Comparison of ENCODE assay signal across 10 cellular contexts in genomic region chr1:84998642-84999280, GRCh38. TPM values are rescaled to one million over a fixed set of nuclear protein-coding genes. Genes with fewer than 3 reads are reported as not detected.
A peak's percentile ranks its signal among the peaks of the same experiment; 100 is the strongest.
DNase-seq lines count a peak whose midpoint lies in the region; ATAC-seq, FAIRE-seq and TF ChIP-seq lines count a peak whose summit lies in the region.
"Had no signal": no experiment of that assay in that cellular context is flagged by ENCODE, and none has a peak within 500 bp of the region (broad histone marks: within the 10 kb centered on the region; RNA-seq: fewer than 3 reads in every experiment).

No MANE protein-coding gene starts in this region.

- H4K5ac ChIP-seq in H1 (ENCODE audit: insufficient read length, low read depth, low read length): no peak overlapping the region

- H3K9ac ChIP-seq in H1 (replicated peaks in 1 of 4; ENCODE audit: extremely low read depth in 1 of 4, low read depth in 3 of 4, low read length in 3 of 4): no peak overlapping the region

- H2BK12ac ChIP-seq in H1 (ENCODE audit: low read depth, low read length): no peak overlapping the region

- CTCF ChIA-PET in activated B cell treated with CpG ODN at 0.5 μM for 24 hours (lab: Charles Lee): interaction anchor here (1.0 to 1.3 kb wide), 3 partner anchors 29 to 63 kb away, joined by 3 to 10 read pairs (median 9); no protein-coding TSS in a partner anchor
- CTCF ChIA-PET in H1 (lab: Charles Lee; ENCODE audit: partially characterized antibody): no interaction called here

- 46% methylated on average over 14 of the region's 14 CpGs; no CpG with 5 or more reads in 1 of the 2 experiments for WGBS in H1 (ENCODE audit: extremely low coverage in 1 of 2, insufficient coverage in 1 of 2, insufficient read length in 1 of 2, insufficient replicate concordance in 2 of 2, low coverage in 1 of 2, low lambda C conversion rate in 2 of 2, missing lambda C conversion rate in 1 of 2), 2 experiments

- H3K4me2 ChIP-seq in H1 (ENCODE audit: insufficient read depth in 1 of 2, low read depth in 2 of 2, low read length in 2 of 2): peak overlapping the region; percentile 73 to 84

- H3K23ac ChIP-seq in H1 (ENCODE audit: insufficient read length): no peak overlapping the region

- TF ChIP-seq RAD21 in H1 (IDR thresholded peaks at IDR 0.05 in 1 of 2, conservative IDR thresholded peaks at IDR 0.05 in 1 of 2; ENCODE audit: low read depth in 2 of 2, low read length in 2 of 2): no peak

- no peak for DNase-seq in activated B cell treated with CpG ODN at 0.5 μM for 24 hours
- DNase-seq in H1 (ENCODE audit: low read depth in 1 of 2, low spot score in 2 of 2): no peak
- DNase-seq in stimulated activated CD8-positive, alpha-beta memory T cell treated with anti-CD3 and anti-CD28 coated beads, Interleukin-12 subunit alpha, Interleukin-12 subunit beta, amount 100 ng/mL, for 24 hours (ENCODE audit: extremely low read depth): peak; percentile 31
- DNase-seq in GM19238 (ENCODE audit: insufficient read length, low spot score): no peak
- no peak for DNase-seq in NCI-H2029 treated with DMSO at 0.1 percent for 48 hours (lab: John Stamatoyannopoulos, UW)
- no peak for DNase-seq in HT-29 (ENCODE audit: low spot score)

- no peak for TF ChIP-seq CTCF in activated B cell treated with CpG ODN at 0.5 μM for 24 hours (IDR thresholded peaks at IDR 0.05)
- TF ChIP-seq CTCF in H1 (IDR thresholded peaks at IDR 0.05; ENCODE audit: control extremely low read depth in 1 of 3, insufficient read depth in 1 of 3, low read depth in 1 of 3, low read length in 3 of 3): no peak

- peaks cover 10% of the 10 kb centered on the region for H3K27me3 Mint-ChIP-seq in activated B cell treated with CpG ODN at 0.5 μM for 24 hours

- ATAC-seq in HG02642 (IDR thresholded peaks at IDR 0.05; ENCODE audit: poor library complexity, unreplicated experiment): peak; percentile 43
- peak; percentile 19 for ATAC-seq in activated B cell treated with CpG ODN at 0.5 μM for 24 hours (ENCODE audit: low read depth)

- no peaks in the 10 kb centered on the region for H3K79me2 ChIP-seq in ACC112 (ENCODE audit: control insufficient read depth, insufficient read depth, low read length, unreplicated experiment)
- H3K79me2 ChIP-seq in H1 (ENCODE audit: control insufficient read depth in 1 of 2, insufficient read depth in 2 of 2, low read length in 2 of 2): no peaks in the 10 kb centered on the region

- no peak for TF ChIP-seq POLR2A in H1 (IDR thresholded peaks at IDR 0.05; ENCODE audit: control extremely low read depth in 1 of 2, low read depth in 2 of 2, low read length in 2 of 2)

- no peak for TF ChIP-seq EP300 in H1 (IDR thresholded peaks at IDR 0.05; ENCODE audit: borderline replicate concordance in 1 of 2, low read depth in 2 of 2, low read length in 2 of 2)

- no peak overlapping the region for H3K14ac ChIP-seq in H1 (ENCODE audit: insufficient read length)

- H3K4me3 Mint-ChIP-seq in activated B cell treated with CpG ODN at 0.5 μM for 24 hours: peak overlapping the region; percentile 85

- no peak overlapping the region for H4K8ac ChIP-seq in H1 (ENCODE audit: extremely low read depth, insufficient read depth, low read length)

- H3K4me3 ChIP-seq in ACC112 (ENCODE audit: low read depth, low read length): peak overlapping the region; percentile 77
- peak overlapping the region; percentile 37 to 64 (median 52); a peak in 7 of 8 replicates for H3K4me3 ChIP-seq in H1 (ENCODE audit: extremely low read depth in 1 of 4, insufficient read depth in 2 of 4, low read depth in 3 of 4, low read length in 4 of 4)

- H3K36me3 ChIP-seq in ACC112 (ENCODE audit: insufficient read depth, low read length) (no peaks in the 10 kb centered on the region), H1 (ENCODE audit: control insufficient read depth in 2 of 4, insufficient read depth in 4 of 4, low read length in 3 of 4) (no peaks in the 10 kb centered on the region)
- H3K36me3 ChIP-seq: upper lobe of left lung had no signal

- H3K36me3 Mint-ChIP-seq in activated B cell treated with CpG ODN at 0.5 μM for 24 hours (ENCODE audit: low read depth): peaks cover 14% of the 10 kb centered on the region

- peaks cover 0 to 3% of the 10 kb centered on the region in 2 experiments for H4K20me1 ChIP-seq in H1 (replicated peaks in 1 of 2; ENCODE audit: control insufficient read depth in 1 of 2, insufficient read depth in 2 of 2, low read length in 2 of 2)

- peaks cover 12% of the 10 kb centered on the region for H3K23me2 ChIP-seq in H1 (ENCODE audit: low read depth, low read length)

- H2BK120ac ChIP-seq in H1 (replicated peaks; ENCODE audit: low read depth, low read length): no peak overlapping the region

- peak overlapping the region; percentile 70 for H3K27ac Mint-ChIP-seq in activated B cell treated with CpG ODN at 0.5 μM for 24 hours

- H3K27me3 ChIP-seq in ACC112 (ENCODE audit: insufficient read depth, low read length) (peaks cover 64% of the 10 kb centered on the region), H1 (replicated peaks in 1 of 4; ENCODE audit: control insufficient read depth in 3 of 4, extremely low read depth in 1 of 4, insufficient read depth in 3 of 4, low read length in 3 of 4) (peaks cover 19 to 43% (median 32%) of the 10 kb centered on the region in 4 experiments)

- FAIRE-seq in H1 (lab: Jason Lieb, UNC): no peak
- FAIRE-seq: G401.6 had no signal

- peaks cover 50% of the 10 kb centered on the region for H3K4me1 Mint-ChIP-seq in activated B cell treated with CpG ODN at 0.5 μM for 24 hours

- no peak overlapping the region for H3K18ac ChIP-seq in H1 (ENCODE audit: extremely low read depth, low read length)

- H2BK20ac ChIP-seq in H1 (ENCODE audit: low read length): no peak overlapping the region

- H3K9me3 ChIP-seq in H1 (ENCODE audit: insufficient read depth in 2 of 2, low read depth in 1 of 2, low read length in 1 of 2): no peaks in the 10 kb centered on the region
- H3K9me3 ChIP-seq: upper lobe of left lung had no signal

- peaks cover 5% of the 10 kb centered on the region for H3K4me1 ChIP-seq in ACC112 (ENCODE audit: control insufficient read depth, insufficient read depth, low read length, unreplicated experiment)
- peaks cover 0 to 2% (median 0%) of the 10 kb centered on the region in 4 experiments; a peak in 2 of 7 replicates for H3K4me1 ChIP-seq in H1 (replicated peaks in 1 of 4; ENCODE audit: control insufficient read depth in 3 of 4, insufficient read depth in 4 of 4, low read length in 3 of 4)

- H3K56ac ChIP-seq in H1 (replicated peaks; ENCODE audit: insufficient read length, low read depth, low read length): no peak overlapping the region

- no peak overlapping the region for H2BK15ac ChIP-seq in H1 (ENCODE audit: low read length)

- H3K79me1 ChIP-seq in H1 (ENCODE audit: low read depth, low read length): no peaks in the 10 kb centered on the region

- H3K4ac ChIP-seq in H1 (replicated peaks; ENCODE audit: insufficient read length, low read depth, low read length): no peak overlapping the region

- POLR2A ChIA-PET in activated B cell treated with CpG ODN at 0.5 μM for 24 hours (lab: Charles Lee) (interaction anchor here (0.7 to 1.1 kb wide), 4 partner anchors 28 to 1706 kb away, joined by 3 to 4 read pairs (median 3); partner anchors contain the start of genes C1orf52 and SH3GLB1), H1 (lab: Charles Lee; ENCODE audit: partially characterized antibody) (no interaction called here)

- H2AK5ac ChIP-seq in H1 (ENCODE audit: low read depth, low read length): no peak overlapping the region

- peaks cover 1% of the 10 kb centered on the region for H3K9me3 Mint-ChIP-seq in activated B cell treated with CpG ODN at 0.5 μM for 24 hours

- no peak overlapping the region for H2BK5ac ChIP-seq in H1 (ENCODE audit: low read depth, low read length)

- no peak overlapping the region for H3K27ac ChIP-seq in ACC112 (ENCODE audit: low read depth, low read length)
- no peak overlapping the region for H3K27ac ChIP-seq in H1 (ENCODE audit: low read depth, low read length)
- H3K27ac ChIP-seq: upper lobe of left lung had no signal

- no peak overlapping the region for H2AFZ ChIP-seq in ACC112 (ENCODE audit: low read length, unreplicated experiment)
- H2AFZ ChIP-seq in H1 (ENCODE audit: low read length): no peak overlapping the region

- intact Hi-C loops in activated B cell treated with CpG ODN at 0.5 μM for 24 hours (cut with micrococcal nuclease): loop anchor here (5.0 to 10.0 kb wide), 2 partner anchors 494 to 1619 kb away; partner anchors contain the start of genes GNG5 and SPATA1

- H4K91ac ChIP-seq in H1 (replicated peaks; ENCODE audit: insufficient read length, low read length): no peak overlapping the region

TF ChIP-seq in H1, 55 proteins besides CTCF, POLR2A, EP300 and RAD21:
- no peak for TF ChIP-seq EZH2 (IDR thresholded peaks at IDR 0.05; ENCODE audit: low read depth, low read length, severe bottlenecking)
- TF ChIP-seq POLR2AphosphoS5 (IDR thresholded peaks at IDR 0.05; ENCODE audit: low read depth, low read length): no peak
- TF ChIP-seq ASH2L (IDR thresholded peaks at IDR 0.05; ENCODE audit: low read length): peak; percentile 4
- TF ChIP-seq YY1 (IDR thresholded peaks at IDR 0.05; ENCODE audit: low read depth, low read length): no peak
- peak; percentile 57 for TF ChIP-seq CEBPB (IDR thresholded peaks at IDR 0.05; ENCODE audit: low read depth, low read length)
TF ChIP-seq in H1: peak in this region for 2.

RNA-seq across cellular contexts. Expression of gene MCOLN2, which starts 1.8 kb away (rescaled TPM):
- total RNA-seq in activated B cell treated with CpG ODN at 0.5 μM for 24 hours: 60.1 and 80.2 TPM in 2 replicates
- total RNA-seq in H1 (2021; fragmentation: NEBNext Ultra II Directional; extraction: Animal tissue kit (Norgen Biotek cat#: 25700)): 6.1 and 6.3 TPM in 2 replicates
- 1.5 and 1.7 TPM in 2 replicates for polyA plus RNA-seq in H1 (2011; rRNA removed)
- polyA plus RNA-seq in H1 (2011; cell fraction: cytosol; rRNA removed): 2.8 TPM
- 4.4 TPM for polyA plus RNA-seq in H1 (2011; cell fraction: nucleus; rRNA removed)
- 3.1 to 6.4 TPM (median 4.5 TPM) in 4 replicates for polyA plus RNA-seq in H1 (2012, experiment 1 of 2)
- 0.17 TPM for polyA plus RNA-seq in H1 (2012, experiment 2 of 2)
- polyA plus RNA-seq in H1 (2013, experiment 1 of 2): 4.7 TPM
- polyA plus RNA-seq in H1 (2013, experiment 2 of 2): 5.1 TPM
- polyA minus RNA-seq in H1 (2011; rRNA and poly(A)+ RNA removed): 2.2 and 3.3 TPM in 2 replicates
- 3.2 TPM for polyA minus RNA-seq in H1 (2011; cell fraction: cytosol; rRNA and poly(A)+ RNA removed)
- 7.0 TPM for polyA minus RNA-seq in H1 (2011; cell fraction: nucleus; rRNA and poly(A)+ RNA removed)
- total RNA-seq in HT-29 (2014; rRNA removed; shearing (Covaris generic)): not detected in 2 replicates

RNA-seq across cellular contexts. Expression of gene MCOLN3, which starts 49.5 kb away (rescaled TPM):
- total RNA-seq in activated B cell treated with CpG ODN at 0.5 μM for 24 hours: 0.16 TPM in 1 of 2 replicates, not detected in the other
- total RNA-seq in H1 (2021; fragmentation: NEBNext Ultra II Directional; extraction: Animal tissue kit (Norgen Biotek cat#: 25700)): 2.9 and 3.8 TPM in 2 replicates
- 3.3 and 4.9 TPM in 2 replicates for polyA plus RNA-seq in H1 (2011; rRNA removed)
- polyA plus RNA-seq in H1 (2011; cell fraction: cytosol; rRNA removed): 4.8 TPM
- 6.6 TPM for polyA plus RNA-seq in H1 (2011; cell fraction: nucleus; rRNA removed)
- polyA plus RNA-seq in H1 (2012, experiment 1 of 2): 2.4 to 4.7 TPM (median 3.5 TPM) in 4 replicates
- polyA plus RNA-seq in H1 (2012, experiment 2 of 2): 0.29 TPM
- polyA plus RNA-seq in H1 (2013, experiment 1 of 2): 3.4 TPM
- 2.4 TPM for polyA plus RNA-seq in H1 (2013, experiment 2 of 2)
- 2.6 and 5.6 TPM in 2 replicates for polyA minus RNA-seq in H1 (2011; rRNA and poly(A)+ RNA removed)
- polyA minus RNA-seq in H1 (2011; cell fraction: cytosol; rRNA and poly(A)+ RNA removed): 1.0 TPM
- polyA minus RNA-seq in H1 (2011; cell fraction: nucleus; rRNA and poly(A)+ RNA removed): 5.8 TPM
- not detected in 2 replicates for total RNA-seq in HT-29 (2014; rRNA removed; shearing (Covaris generic))
